ENCODE assay signal across 1 cellular context in the genomic region with DNA sequence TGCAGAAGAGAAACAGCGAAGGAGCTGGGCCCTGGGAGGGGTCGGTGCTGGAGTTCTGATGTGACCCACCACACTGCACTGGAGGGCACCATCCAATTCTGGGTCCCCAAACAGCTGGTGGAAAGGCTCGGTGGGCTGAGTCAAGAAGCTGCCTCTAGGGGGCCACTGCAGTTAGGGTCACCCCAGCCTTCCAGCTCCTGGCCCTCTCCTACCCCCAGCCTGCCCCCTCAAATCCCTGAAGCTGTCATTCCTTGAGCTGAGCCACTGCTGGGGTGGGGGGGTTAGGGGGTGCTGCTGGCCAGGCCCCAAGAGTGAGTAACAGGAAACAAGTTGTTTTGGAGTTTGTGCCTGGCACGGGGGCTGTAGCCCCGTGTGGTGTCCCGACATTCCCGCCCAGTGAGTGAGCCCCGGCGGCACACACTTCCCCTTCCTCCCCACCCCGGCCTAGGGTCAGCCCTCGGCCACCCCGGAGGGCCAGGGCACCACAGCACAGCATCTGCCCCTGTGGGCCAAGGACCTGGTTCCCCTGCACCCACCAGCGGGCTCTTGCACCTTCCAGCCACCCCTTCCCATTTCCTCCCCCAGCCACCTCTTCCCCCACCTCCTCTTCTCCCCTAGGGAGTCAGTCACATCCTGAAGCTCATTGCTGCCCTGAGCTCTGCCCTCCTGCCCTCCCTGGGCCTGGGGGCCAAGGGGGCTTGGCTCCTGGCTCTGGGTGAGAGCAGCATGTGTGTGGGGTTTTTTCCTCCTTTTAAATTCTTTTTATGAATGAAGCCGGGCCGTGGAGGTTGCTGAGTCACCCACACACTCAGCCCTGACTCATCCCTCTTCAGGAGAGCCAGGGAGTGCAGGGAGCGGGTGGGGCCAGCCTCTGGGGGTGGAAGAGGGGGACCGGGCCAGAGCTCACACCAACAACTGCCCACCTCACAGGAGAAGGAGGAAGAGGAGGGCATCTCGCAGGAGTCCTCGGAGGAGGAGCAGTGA.
A peak's percentile ranks its signal among the peaks of the same experiment; 100 is the strongest.
TF ChIP-seq lines count a peak whose summit lies in the region.

No MANE protein-coding gene starts in this region.

TF ChIP-seq in K562, 482 proteins besides CTCF, POLR2A, EP300 and RAD21 (continued from another document and continues in another):
- TF ChIP-seq, protein P1, sequence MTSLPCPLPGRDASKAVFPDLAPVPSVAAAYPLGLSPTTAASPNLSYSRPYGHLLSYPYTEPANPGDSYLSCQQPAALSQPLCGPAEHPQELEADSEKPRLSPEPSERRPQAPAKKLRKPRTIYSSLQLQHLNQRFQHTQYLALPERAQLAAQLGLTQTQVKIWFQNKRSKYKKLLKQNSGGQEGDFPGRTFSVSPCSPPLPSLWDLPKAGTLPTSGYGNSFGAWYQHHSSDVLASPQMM (CRISPR knock-in tag; IDR thresholded peaks at IDR 0.05) = no peak
- TF ChIP-seq, protein P2, sequence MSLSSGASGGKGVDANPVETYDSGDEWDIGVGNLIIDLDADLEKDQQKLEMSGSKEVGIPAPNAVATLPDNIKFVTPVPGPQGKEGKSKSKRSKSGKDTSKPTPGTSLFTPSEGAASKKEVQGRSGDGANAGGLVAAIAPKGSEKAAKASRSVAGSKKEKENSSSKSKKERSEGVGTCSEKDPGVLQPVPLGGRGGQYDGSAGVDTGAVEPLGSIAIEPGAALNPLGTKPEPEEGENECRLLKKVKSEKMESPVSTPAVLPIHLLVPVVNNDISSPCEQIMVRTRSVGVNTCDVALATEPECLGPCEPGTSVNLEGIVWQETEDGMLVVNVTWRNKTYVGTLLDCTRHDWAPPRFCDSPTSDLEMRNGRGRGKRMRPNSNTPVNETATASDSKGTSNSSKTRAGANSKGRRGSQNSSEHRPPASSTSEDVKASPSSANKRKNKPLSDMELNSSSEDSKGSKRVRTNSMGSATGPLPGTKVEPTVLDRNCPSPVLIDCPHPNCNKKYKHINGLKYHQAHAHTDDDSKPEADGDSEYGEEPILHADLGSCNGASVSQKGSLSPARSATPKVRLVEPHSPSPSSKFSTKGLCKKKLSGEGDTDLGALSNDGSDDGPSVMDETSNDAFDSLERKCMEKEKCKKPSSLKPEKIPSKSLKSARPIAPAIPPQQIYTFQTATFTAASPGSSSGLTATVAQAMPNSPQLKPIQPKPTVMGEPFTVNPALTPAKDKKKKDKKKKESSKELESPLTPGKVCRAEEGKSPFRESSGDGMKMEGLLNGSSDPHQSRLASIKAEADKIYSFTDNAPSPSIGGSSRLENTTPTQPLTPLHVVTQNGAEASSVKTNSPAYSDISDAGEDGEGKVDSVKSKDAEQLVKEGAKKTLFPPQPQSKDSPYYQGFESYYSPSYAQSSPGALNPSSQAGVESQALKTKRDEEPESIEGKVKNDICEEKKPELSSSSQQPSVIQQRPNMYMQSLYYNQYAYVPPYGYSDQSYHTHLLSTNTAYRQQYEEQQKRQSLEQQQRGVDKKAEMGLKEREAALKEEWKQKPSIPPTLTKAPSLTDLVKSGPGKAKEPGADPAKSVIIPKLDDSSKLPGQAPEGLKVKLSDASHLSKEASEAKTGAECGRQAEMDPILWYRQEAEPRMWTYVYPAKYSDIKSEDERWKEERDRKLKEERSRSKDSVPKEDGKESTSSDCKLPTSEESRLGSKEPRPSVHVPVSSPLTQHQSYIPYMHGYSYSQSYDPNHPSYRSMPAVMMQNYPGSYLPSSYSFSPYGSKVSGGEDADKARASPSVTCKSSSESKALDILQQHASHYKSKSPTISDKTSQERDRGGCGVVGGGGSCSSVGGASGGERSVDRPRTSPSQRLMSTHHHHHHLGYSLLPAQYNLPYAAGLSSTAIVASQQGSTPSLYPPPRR (CRISPR knock-in tag; IDR thresholded peaks at IDR 0.05; ENCODE audit: borderline replicate concordance) = no peak
- no peak; the same call in 1 of the 2 replicates for TF ChIP-seq OTX1 (CRISPR knock-in tag; IDR thresholded peaks at IDR 0.05)
- TF ChIP-seq HNRNPK (IDR thresholded peaks at IDR 0.05; ENCODE audit: low read depth, low read length, poor library complexity, severe bottlenecking) = no peak
- TF ChIP-seq ZSCAN32 (CRISPR knock-in tag; IDR thresholded peaks at IDR 0.05) = no peak
- TF ChIP-seq POLR3A (IDR thresholded peaks at IDR 0.05; ENCODE audit: borderline replicate concordance, extremely low read depth, insufficient read depth, insufficient read length) = no peak
- peak; percentile 83 for TF ChIP-seq RBFOX2 (IDR thresholded peaks at IDR 0.05; ENCODE audit: low read depth, low read length)
- TF ChIP-seq TAF9B (IDR thresholded peaks at IDR 0.05; ENCODE audit: partially characterized antibody) = no peak
- TF ChIP-seq HDAC2 (IDR thresholded peaks at IDR 0.05) = peak; percentile 72; the same call in 1 of the 2 replicates
- TF ChIP-seq MCM5 (IDR thresholded peaks at IDR 0.05; ENCODE audit: low read depth) = no peak
- no peak for TF ChIP-seq L3MBTL2 (IDR thresholded peaks at IDR 0.05)
- TF ChIP-seq RHOXF2B (CRISPR knock-in tag; conservative IDR thresholded peaks at IDR 0.05) = no peak
- no peak for TF ChIP-seq HMG20A (CRISPR knock-in tag; conservative IDR thresholded peaks at IDR 0.05)
- TF ChIP-seq ZNF174 (CRISPR knock-in tag; IDR thresholded peaks at IDR 0.05) = no peak
- TF ChIP-seq BCL6 (CRISPR knock-in tag; IDR thresholded peaks at IDR 0.05) = no peak
- peak; percentile 13; the same call in 1 of the 2 replicates for TF ChIP-seq FOXM1 (IDR thresholded peaks at IDR 0.05; ENCODE audit: low read depth)
- no peak for TF ChIP-seq FOXM1 (CRISPR knock-in tag; IDR thresholded peaks at IDR 0.05; ENCODE audit: low read depth)
- TF ChIP-seq, protein P3, sequence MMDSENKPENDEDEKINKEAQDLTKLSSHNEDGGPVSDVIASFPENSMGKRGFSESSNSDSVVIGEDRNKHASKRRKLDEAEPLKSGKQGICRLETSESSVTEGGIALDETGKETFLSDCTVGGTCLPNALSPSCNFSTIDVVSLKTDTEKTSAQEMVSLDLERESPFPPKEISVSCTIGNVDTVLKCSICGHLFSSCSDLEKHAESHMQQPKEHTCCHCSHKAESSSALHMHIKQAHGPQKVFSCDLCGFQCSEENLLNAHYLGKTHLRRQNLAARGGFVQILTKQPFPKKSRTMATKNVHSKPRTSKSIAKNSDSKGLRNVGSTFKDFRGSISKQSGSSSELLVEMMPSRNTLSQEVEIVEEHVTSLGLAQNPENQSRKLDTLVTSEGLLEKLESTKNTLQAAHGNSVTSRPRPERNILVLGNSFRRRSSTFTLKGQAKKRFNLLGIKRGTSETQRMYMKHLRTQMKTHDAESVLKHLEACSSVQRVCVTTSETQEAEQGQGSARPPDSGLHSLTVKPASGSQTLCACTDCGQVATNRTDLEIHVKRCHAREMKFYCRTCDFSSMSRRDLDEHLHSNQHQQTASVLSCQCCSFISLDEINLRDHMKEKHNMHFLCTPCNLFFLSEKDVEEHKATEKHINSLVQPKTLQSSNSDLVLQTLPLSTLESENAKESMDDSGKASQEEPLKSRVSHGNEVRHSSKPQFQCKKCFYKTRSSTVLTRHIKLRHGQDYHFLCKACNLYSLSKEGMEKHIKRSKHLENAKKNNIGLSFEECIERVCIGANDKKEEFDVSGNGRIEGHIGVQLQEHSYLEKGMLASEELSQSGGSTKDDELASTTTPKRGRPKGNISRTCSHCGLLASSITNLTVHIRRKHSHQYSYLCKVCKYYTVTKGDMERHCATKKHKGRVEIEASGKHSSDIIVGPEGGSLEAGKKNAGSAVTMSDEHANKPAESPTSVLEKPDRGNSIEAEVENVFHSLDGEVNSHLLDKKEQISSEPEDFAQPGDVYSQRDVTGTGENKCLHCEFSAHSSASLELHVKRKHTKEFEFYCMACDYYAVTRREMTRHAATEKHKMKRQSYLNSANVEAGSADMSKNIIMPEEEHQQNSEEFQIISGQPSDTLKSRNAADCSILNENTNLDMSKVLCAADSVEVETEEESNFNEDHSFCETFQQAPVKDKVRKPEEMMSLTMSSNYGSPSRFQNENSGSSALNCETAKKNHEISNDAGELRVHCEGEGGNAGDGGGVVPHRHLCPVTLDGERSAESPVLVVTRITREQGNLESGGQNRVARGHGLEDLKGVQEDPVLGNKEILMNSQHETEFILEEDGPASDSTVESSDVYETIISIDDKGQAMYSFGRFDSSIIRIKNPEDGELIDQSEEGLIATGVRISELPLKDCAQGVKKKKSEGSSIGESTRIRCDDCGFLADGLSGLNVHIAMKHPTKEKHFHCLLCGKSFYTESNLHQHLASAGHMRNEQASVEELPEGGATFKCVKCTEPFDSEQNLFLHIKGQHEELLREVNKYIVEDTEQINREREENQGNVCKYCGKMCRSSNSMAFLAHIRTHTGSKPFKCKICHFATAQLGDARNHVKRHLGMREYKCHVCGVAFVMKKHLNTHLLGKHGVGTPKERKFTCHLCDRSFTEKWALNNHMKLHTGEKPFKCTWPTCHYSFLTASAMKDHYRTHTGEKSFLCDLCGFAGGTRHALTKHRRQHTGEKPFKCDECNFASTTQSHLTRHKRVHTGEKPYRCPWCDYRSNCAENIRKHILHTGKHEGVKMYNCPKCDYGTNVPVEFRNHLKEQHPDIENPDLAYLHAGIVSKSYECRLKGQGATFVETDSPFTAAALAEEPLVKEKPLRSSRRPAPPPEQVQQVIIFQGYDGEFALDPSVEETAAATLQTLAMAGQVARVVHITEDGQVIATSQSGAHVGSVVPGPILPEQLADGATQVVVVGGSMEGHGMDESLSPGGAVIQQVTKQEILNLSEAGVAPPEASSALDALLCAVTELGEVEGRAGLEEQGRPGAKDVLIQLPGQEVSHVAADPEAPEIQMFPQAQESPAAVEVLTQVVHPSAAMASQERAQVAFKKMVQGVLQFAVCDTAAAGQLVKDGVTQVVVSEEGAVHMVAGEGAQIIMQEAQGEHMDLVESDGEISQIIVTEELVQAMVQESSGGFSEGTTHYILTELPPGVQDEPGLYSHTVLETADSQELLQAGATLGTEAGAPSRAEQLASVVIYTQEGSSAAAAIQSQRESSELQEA (IDR thresholded peaks at IDR 0.05; ENCODE audit: low read depth) = no peak
- no peak for TF ChIP-seq PTTG1 (tag; IDR thresholded peaks at IDR 0.05; ENCODE audit: low read depth)
- TF ChIP-seq ZNF644 (tag; IDR thresholded peaks at IDR 0.05; ENCODE audit: low read depth) = no peak
- TF ChIP-seq JUND (IDR thresholded peaks at IDR 0.05; ENCODE audit: borderline replicate concordance, low read depth, low read length) = peak; percentile 99
- peak; percentile 94; the same call in 2 of the 3 replicates for TF ChIP-seq JUND (tag; IDR thresholded peaks at IDR 0.05; ENCODE audit: borderline replicate concordance, low read depth, low read length)
- peak; percentile 77 for TF ChIP-seq POLR2G (IDR thresholded peaks at IDR 0.05; ENCODE audit: low read depth, low read length)
- no peak for TF ChIP-seq ZNF551 (CRISPR knock-in tag; IDR thresholded peaks at IDR 0.05)
- no peak for TF ChIP-seq ETV6 (IDR thresholded peaks at IDR 0.05; ENCODE audit: borderline replicate concordance in 1 of 2, low read depth in 2 of 2, low read length in 1 of 2)
- no peak for TF ChIP-seq ETV6 (CRISPR knock-in tag; IDR thresholded peaks at IDR 0.05; ENCODE audit: borderline replicate concordance)
- TF ChIP-seq, protein P4, sequence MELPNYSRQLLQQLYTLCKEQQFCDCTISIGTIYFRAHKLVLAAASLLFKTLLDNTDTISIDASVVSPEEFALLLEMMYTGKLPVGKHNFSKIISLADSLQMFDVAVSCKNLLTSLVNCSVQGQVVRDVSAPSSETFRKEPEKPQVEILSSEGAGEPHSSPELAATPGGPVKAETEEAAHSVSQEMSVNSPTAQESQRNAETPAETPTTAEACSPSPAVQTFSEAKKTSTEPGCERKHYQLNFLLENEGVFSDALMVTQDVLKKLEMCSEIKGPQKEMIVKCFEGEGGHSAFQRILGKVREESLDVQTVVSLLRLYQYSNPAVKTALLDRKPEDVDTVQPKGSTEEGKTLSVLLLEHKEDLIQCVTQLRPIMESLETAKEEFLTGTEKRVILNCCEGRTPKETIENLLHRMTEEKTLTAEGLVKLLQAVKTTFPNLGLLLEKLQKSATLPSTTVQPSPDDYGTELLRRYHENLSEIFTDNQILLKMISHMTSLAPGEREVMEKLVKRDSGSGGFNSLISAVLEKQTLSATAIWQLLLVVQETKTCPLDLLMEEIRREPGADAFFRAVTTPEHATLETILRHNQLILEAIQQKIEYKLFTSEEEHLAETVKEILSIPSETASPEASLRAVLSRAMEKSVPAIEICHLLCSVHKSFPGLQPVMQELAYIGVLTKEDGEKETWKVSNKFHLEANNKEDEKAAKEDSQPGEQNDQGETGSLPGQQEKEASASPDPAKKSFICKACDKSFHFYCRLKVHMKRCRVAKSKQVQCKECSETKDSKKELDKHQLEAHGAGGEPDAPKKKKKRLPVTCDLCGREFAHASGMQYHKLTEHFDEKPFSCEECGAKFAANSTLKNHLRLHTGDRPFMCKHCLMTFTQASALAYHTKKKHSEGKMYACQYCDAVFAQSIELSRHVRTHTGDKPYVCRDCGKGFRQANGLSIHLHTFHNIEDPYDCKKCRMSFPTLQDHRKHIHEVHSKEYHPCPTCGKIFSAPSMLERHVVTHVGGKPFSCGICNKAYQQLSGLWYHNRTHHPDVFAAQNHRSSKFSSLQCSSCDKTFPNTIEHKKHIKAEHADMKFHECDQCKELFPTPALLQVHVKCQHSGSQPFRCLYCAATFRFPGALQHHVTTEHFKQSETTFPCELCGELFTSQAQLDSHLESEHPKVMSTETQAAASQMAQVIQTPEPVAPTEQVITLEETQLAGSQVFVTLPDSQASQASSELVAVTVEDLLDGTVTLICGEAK (IDR thresholded peaks at IDR 0.05) = no peak
- TF ChIP-seq, protein P4 (CRISPR knock-in tag; IDR thresholded peaks at IDR 0.05) = no peak
- no peak for TF ChIP-seq ARID2 (IDR thresholded peaks at IDR 0.05)
- TF ChIP-seq EHMT2 (IDR thresholded peaks at IDR 0.05) = no peak
- TF ChIP-seq SMC3 (conservative IDR thresholded peaks at IDR 0.05; ENCODE audit: insufficient read depth, low read depth, low read length) = 0 out of 2 replicates have a peak, but pooled peaks have one; percentile 2
